In genomic region chr7:140176271-140176701, GRCh38 we compare ENCODE assay signal across 8 cellular contexts. TPM values are rescaled to one million over a fixed set of nuclear protein-coding genes. Genes with fewer than 3 reads are reported as not detected.
DNase-seq lines count a peak whose midpoint lies in the region; ATAC-seq, FAIRE-seq and TF ChIP-seq lines count a peak whose summit lies in the region.

No MANE protein-coding gene starts in this region.

- FAIRE-seq in bronchial epithelial cell (lab: Jason Lieb, UNC), result no peak
- no peak for FAIRE-seq in urothelium cell line (lab: Jason Lieb, UNC)

- H3K4me3 ChIP-seq in AG10803 (ENCODE audit: low read length), result peak overlapping the region; percentile 67
- H3K4me3 ChIP-seq in HUES64 (ENCODE audit: low read length), result peak overlapping the region; percentile 68
- H3K4me3 ChIP-seq in bronchial epithelial cell (ENCODE audit: low read depth, low read length), result peak overlapping the region; percentile 84
- H3K4me3 ChIP-seq in lower leg skin (ENCODE audit: low read depth, poor library complexity, severe bottlenecking), result peak overlapping the region; percentile 79

- H3K4me1 ChIP-seq in HUES64 (ENCODE audit: insufficient read depth, low read length), result peaks cover 5% of the 10 kb centered on the region; the same call in 1 of the 2 replicates

- TF ChIP-seq CTCF in AG10803 (conservative IDR thresholded peaks at IDR 0.05; ENCODE audit: low read length), result no peak
- no peak for TF ChIP-seq CTCF in bronchial epithelial cell (IDR thresholded peaks at IDR 0.05; ENCODE audit: insufficient read depth, low read length, severe bottlenecking)
- no peak for TF ChIP-seq CTCF in lower leg skin (IDR thresholded peaks at IDR 0.05)

- ATAC-seq in GM19035 (IDR thresholded peaks at IDR 0.05; ENCODE audit: unreplicated experiment), result peak; percentile 6

- WGBS in HUES64, result under 1% methylated on average over 72 of the region's 73 CpGs
- 3% methylated on average over 23 of the region's 73 CpGs; no CpG with 5 or more reads in 1 of the 2 donors for WGBS in lower leg skin, 2 donors

- H3K9ac ChIP-seq in HUES64 (ENCODE audit: low read depth, low read length), result peak overlapping the region; percentile 77

- no peak for TF ChIP-seq POLR2A in lower leg skin (IDR thresholded peaks at IDR 0.05)

- H3K27ac ChIP-seq in HUES64 (ENCODE audit: low read depth, low read length), result no peak overlapping the region; the same call in 1 of the 2 replicates

- H3K9me3 ChIP-seq in HUES64 (ENCODE audit: insufficient read depth, low read depth, low read length), result no peaks in the 10 kb centered on the region

- DNase-seq in AG10803 (ENCODE audit: low read depth) (no peak), bronchial epithelial cell (ENCODE audit: low read depth) (no peak), lower leg skin (ENCODE audit: low spot score in 2 of 2) (no peak), urothelium cell line (ENCODE audit: low spot score) (peak; percentile 12), COR-L47 (lab: John Stamatoyannopoulos, UW) (no peak), 8988T (no peak)

- H3K27me3 ChIP-seq in HUES64 (ENCODE audit: insufficient read depth, low read length) (peaks cover 27% of the 10 kb centered on the region), bronchial epithelial cell (ENCODE audit: control insufficient read depth, insufficient read depth, low read length) (no peaks in the 10 kb centered on the region)

- H3K36me3 ChIP-seq in HUES64 (ENCODE audit: insufficient read depth, low read length), result no peaks in the 10 kb centered on the region
- no peaks in the 10 kb centered on the region for H3K36me3 ChIP-seq in bronchial epithelial cell (ENCODE audit: control insufficient read depth, insufficient read depth, low read length)

- intact Hi-C loops in lower leg skin (cut with DNase I; ENCODE audit: low total_unique reads), result loop anchor here (10.0 kb wide), 1 partner anchor 149 kb away; no protein-coding TSS in a partner anchor

RNA-seq across cellular contexts. Expression of gene KDM7A, which starts 0.5 kb away (rescaled TPM):
- polyA plus RNA-seq in HUES64 (2013, experiment 1 of 2), result 4.3 TPM
- 6.3 TPM for polyA plus RNA-seq in HUES64 (2013, experiment 2 of 2)
- total RNA-seq in bronchial epithelial cell (14.7 and 22.1 TPM in 2 replicates), lower leg skin (10 to 100 TPM; 36.2 to 54.0 (median 46.7) TPM)
